In the genomic region with DNA sequence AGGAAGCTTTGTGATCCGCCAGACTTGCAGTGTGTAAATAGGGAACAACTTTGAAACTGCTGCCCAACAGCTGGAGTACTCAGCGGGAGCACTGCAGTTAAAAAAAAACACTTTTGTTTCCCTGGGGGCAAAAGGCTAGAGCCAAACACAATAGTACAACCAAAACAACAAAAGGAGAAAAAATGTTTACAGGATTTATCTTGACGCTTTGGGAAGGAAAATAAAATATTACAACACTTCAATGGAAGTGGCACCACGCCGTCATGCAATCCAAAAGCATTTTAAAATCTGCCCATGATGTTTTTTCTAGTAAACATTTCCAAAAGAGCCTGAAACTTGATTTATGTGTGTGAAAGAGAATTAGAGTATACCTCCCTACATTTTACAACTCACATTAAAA, we compare ENCODE assay signal across 1 cellular context.
TF ChIP-seq lines count a peak whose summit lies in the region.

No MANE protein-coding gene starts in this region.

TF ChIP-seq in HepG2, 621 proteins besides CTCF, POLR2A, EP300 and RAD21 (continued from another document):
- TF ChIP-seq, protein P1, sequence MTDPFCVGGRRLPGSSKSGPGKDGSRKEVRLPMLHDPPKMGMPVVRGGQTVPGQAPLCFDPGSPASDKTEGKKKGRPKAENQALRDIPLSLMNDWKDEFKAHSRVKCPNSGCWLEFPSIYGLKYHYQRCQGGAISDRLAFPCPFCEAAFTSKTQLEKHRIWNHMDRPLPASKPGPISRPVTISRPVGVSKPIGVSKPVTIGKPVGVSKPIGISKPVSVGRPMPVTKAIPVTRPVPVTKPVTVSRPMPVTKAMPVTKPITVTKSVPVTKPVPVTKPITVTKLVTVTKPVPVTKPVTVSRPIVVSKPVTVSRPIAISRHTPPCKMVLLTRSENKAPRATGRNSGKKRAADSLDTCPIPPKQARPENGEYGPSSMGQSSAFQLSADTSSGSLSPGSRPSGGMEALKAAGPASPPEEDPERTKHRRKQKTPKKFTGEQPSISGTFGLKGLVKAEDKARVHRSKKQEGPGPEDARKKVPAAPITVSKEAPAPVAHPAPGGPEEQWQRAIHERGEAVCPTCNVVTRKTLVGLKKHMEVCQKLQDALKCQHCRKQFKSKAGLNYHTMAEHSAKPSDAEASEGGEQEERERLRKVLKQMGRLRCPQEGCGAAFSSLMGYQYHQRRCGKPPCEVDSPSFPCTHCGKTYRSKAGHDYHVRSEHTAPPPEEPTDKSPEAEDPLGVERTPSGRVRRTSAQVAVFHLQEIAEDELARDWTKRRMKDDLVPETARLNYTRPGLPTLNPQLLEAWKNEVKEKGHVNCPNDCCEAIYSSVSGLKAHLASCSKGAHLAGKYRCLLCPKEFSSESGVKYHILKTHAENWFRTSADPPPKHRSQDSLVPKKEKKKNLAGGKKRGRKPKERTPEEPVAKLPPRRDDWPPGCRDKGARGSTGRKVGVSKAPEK (CRISPR knock-in tag; IDR thresholded peaks at IDR 0.05; ENCODE audit: borderline replicate concordance) = no peak
- TF ChIP-seq JUN (CRISPR knock-in tag; IDR thresholded peaks at IDR 0.05) = no peak
- TF ChIP-seq WIZ (CRISPR knock-in tag; IDR thresholded peaks at IDR 0.05) = no peak
- TF ChIP-seq, protein P2, sequence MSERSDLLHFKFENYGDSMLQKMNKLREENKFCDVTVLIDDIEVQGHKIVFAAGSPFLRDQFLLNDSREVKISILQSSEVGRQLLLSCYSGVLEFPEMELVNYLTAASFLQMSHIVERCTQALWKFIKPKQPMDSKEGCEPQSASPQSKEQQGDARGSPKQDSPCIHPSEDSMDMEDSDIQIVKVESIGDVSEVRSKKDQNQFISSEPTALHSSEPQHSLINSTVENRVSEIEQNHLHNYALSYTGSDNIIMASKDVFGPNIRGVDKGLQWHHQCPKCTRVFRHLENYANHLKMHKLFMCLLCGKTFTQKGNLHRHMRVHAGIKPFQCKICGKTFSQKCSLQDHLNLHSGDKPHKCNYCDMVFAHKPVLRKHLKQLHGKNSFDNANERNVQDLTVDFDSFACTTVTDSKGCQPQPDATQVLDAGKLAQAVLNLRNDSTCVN (CRISPR knock-in tag; IDR thresholded peaks at IDR 0.05; ENCODE audit: borderline replicate concordance) = no peak
- no peak for TF ChIP-seq ZMYM2 (CRISPR knock-in tag; IDR thresholded peaks at IDR 0.05)
- TF ChIP-seq SOX13 (IDR thresholded peaks at IDR 0.05) = no peak
- peak in 1 of 2 experiments; percentile 65; a peak in 2 of 4 replicates for TF ChIP-seq SOX13 (CRISPR knock-in tag; conservative IDR thresholded peaks at IDR 0.05 in 1 of 2, IDR thresholded peaks at IDR 0.05 in 1 of 2)
- TF ChIP-seq, protein P3, sequence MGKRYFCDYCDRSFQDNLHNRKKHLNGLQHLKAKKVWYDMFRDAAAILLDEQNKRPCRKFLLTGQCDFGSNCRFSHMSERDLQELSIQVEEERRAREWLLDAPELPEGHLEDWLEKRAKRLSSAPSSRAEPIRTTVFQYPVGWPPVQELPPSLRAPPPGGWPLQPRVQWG (CRISPR knock-in tag; IDR thresholded peaks at IDR 0.05; ENCODE audit: borderline replicate concordance, low read depth) = no peak
- TF ChIP-seq SOX5 (CRISPR knock-in tag; IDR thresholded peaks at IDR 0.05; ENCODE audit: borderline replicate concordance) = peak; percentile 64; the same call in 1 of the 2 replicates
- TF ChIP-seq POGZ (CRISPR knock-in tag; IDR thresholded peaks at IDR 0.05) = peak; percentile 42; the same call in 1 of the 2 replicates
- no peak for TF ChIP-seq FOXA1 (IDR thresholded peaks at IDR 0.05)
- no peak for TF ChIP-seq FOXA1 (CRISPR knock-in tag; IDR thresholded peaks at IDR 0.05)
- TF ChIP-seq ATM (IDR thresholded peaks at IDR 0.05; ENCODE audit: borderline replicate concordance) = no peak
- 0 out of 2 replicates have a peak, but pooled peaks have one; percentile 23 for TF ChIP-seq FOXA3 (CRISPR knock-in tag; IDR thresholded peaks at IDR 0.05)
- no peak for TF ChIP-seq ZFP36 (IDR thresholded peaks at IDR 0.05; ENCODE audit: borderline replicate concordance, low read depth, low read length, partially characterized antibody)
- peak; percentile 93 for TF ChIP-seq ZNF263 (CRISPR knock-in tag; IDR thresholded peaks at IDR 0.05)
- TF ChIP-seq MTF2 (CRISPR knock-in tag; IDR thresholded peaks at IDR 0.05; ENCODE audit: borderline replicate concordance) = no peak
- TF ChIP-seq, protein P4, sequence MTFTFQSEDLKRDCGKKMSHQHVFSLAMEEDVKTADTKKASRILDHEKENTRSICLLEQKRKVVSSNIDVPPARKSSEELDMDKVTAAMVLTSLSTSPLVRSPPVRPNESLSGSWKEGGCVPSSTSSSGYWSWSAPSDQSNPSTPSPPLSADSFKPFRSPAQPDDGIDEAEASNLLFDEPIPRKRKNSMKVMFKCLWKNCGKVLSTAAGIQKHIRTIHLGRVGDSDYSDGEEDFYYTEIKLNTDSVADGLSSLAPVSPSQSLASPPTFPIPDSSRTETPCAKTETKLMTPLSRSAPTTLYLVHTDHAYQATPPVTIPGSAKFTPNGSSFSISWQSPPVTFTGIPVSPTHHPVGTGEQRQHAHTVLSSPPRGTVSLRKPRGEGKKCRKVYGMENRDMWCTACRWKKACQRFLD (CRISPR knock-in tag; IDR thresholded peaks at IDR 0.05; ENCODE audit: borderline replicate concordance) = no peak
- TF ChIP-seq SOX6 (IDR thresholded peaks at IDR 0.05) = no peak
- peak; percentile 61 for TF ChIP-seq SOX6 (CRISPR knock-in tag; IDR thresholded peaks at IDR 0.05)
- TF ChIP-seq, protein P5, sequence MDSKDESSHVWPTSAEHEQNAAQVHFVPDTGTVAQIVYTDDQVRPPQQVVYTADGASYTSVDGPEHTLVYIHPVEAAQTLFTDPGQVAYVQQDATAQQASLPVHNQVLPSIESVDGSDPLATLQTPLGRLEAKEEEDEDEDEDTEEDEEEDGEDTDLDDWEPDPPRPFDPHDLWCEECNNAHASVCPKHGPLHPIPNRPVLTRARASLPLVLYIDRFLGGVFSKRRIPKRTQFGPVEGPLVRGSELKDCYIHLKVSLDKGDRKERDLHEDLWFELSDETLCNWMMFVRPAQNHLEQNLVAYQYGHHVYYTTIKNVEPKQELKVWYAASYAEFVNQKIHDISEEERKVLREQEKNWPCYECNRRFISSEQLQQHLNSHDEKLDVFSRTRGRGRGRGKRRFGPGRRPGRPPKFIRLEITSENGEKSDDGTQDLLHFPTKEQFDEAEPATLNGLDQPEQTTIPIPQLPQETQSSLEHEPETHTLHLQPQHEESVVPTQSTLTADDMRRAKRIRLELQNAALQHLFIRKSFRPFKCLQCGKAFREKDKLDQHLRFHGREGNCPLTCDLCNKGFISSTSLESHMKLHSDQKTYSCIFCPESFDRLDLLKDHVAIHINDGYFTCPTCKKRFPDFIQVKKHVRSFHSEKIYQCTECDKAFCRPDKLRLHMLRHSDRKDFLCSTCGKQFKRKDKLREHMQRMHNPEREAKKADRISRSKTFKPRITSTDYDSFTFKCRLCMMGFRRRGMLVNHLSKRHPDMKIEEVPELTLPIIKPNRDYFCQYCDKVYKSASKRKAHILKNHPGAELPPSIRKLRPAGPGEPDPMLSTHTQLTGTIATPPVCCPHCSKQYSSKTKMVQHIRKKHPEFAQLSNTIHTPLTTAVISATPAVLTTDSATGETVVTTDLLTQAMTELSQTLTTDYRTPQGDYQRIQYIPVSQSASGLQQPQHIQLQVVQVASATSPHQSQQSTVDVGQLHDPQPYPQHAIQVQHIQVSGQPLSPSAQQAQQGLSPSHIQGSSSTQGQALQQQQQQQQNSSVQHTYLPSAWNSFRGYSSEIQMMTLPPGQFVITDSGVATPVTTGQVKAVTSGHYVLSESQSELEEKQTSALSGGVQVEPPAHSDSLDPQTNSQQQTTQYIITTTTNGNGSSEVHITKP (CRISPR knock-in tag; IDR thresholded peaks at IDR 0.05; ENCODE audit: low read depth) = no peak
- TF ChIP-seq ZNF224 (CRISPR knock-in tag; IDR thresholded peaks at IDR 0.05) = no peak
- no peak for TF ChIP-seq KLF12 (CRISPR knock-in tag; IDR thresholded peaks at IDR 0.05; ENCODE audit: borderline replicate concordance)
- no peak for TF ChIP-seq TARDBP (CRISPR knock-in tag; IDR thresholded peaks at IDR 0.05)
- TF ChIP-seq, protein P6, sequence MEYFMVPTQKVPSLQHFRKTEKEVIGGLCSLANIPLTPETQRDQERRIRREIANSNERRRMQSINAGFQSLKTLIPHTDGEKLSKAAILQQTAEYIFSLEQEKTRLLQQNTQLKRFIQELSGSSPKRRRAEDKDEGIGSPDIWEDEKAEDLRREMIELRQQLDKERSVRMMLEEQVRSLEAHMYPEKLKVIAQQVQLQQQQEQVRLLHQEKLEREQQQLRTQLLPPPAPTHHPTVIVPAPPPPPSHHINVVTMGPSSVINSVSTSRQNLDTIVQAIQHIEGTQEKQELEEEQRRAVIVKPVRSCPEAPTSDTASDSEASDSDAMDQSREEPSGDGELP (IDR thresholded peaks at IDR 0.05; ENCODE audit: borderline replicate concordance, low read depth) = 0 out of 2 replicates have a peak, but pooled peaks have one; percentile 48
